In the genomic region with DNA sequence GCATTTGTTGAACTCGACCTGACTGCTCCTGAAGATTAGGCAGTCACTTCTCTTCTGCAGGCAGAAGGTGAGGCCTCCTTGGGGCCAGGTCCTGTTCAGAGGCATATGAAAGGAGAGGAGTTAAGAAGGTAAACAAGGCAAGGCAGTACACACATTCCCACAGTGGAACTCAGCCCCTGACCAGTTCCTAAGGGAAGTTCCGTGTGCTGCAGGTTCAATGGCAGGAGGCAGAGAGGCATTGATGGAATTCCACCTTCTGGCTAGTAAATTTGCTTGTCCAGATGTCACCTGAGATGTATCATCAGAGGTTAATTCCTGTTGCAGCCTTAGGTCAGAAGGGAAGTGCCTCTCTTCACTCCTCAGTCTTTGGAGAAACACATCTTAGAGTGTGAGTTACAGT, we compare ENCODE assay signal across 20 cellular contexts.
DNase-seq lines count a peak whose midpoint lies in the region; ATAC-seq and TF ChIP-seq lines count a peak whose summit lies in the region.
"Had no signal": no experiment of that assay in that cellular context is flagged by ENCODE, and none has a peak within 500 bp of the region (broad histone marks: within the 10 kb centered on the region; RNA-seq: fewer than 3 reads in every experiment).

No MANE protein-coding gene starts in this region.

- no peaks in the 10 kb centered on the region for H3K36me3 Mint-ChIP-seq in progenitor cell of endocrine pancreas (ENCODE audit: insufficient read depth)
- H3K36me3 Mint-ChIP-seq: CD4-positive, CD25-positive, alpha-beta regulatory T cell had no signal

- intact Hi-C loops in esophagus muscularis mucosa (cut with DNase I), result no loop called here

- no peak overlapping the region for H3K27ac ChIP-seq in esophagus muscularis mucosa (replicated peaks in 1 of 4)
- H3K27ac ChIP-seq: SJSA1 had no signal

- TF ChIP-seq CTCF in esophagus muscularis mucosa (IDR thresholded peaks at IDR 0.05), result no peak
- TF ChIP-seq CTCF in progenitor cell of endocrine pancreas (IDR thresholded peaks at IDR 0.05; ENCODE audit: unreplicated experiment), result no peak

- no peaks in the 10 kb centered on the region for H3K9me3 Mint-ChIP-seq in progenitor cell of endocrine pancreas (ENCODE audit: low read depth)

- DNase-seq in NCI-H69 (lab: John Stamatoyannopoulos, UW), result peak; percentile 45
- peak; percentile 84 for DNase-seq in esophagus muscularis mucosa (ENCODE audit: extremely low spot score)
- DNase-seq in left kidney (ENCODE audit: low read depth, low spot score), result peak; percentile 59
- no peak for DNase-seq in progenitor cell of endocrine pancreas (ENCODE audit: low spot score, unreplicated experiment)
- DNase-seq in H7, result no peak
- DNase-seq in SKM-1 (lab: John Stamatoyannopoulos, UW; ENCODE audit: unreplicated experiment), result no peak
- DNase-seq: CD4-positive, CD25-positive, alpha-beta regulatory T cell; COR-L47; DMS 273 treated with DMSO at 0.1 percent for 48 hours; GDM1; HFFc6; KBM-7; NCI-H1105; NCI-H2029 treated with DMSO at 0.1 percent for 48 hours; NCI-H345; NCI-H524; NCI-H82; OCI-M1 had no signal

- TF ChIP-seq POLR2A in esophagus muscularis mucosa (IDR thresholded peaks at IDR 0.05; ENCODE audit: low read depth), result no peak

- H3K27me3 Mint-ChIP-seq in progenitor cell of endocrine pancreas, result no peaks in the 10 kb centered on the region

- H3K36me3 ChIP-seq in esophagus muscularis mucosa (no peaks in the 10 kb centered on the region), H7 (replicated peaks; ENCODE audit: control insufficient read depth, insufficient read depth, low read length) (no peaks in the 10 kb centered on the region)
- H3K36me3 ChIP-seq: SJSA1 had no signal

- H3K4me3 ChIP-seq in esophagus muscularis mucosa (no peak overlapping the region), H7 (ENCODE audit: insufficient read depth, low read depth, low read length) (no peak overlapping the region)
- H3K4me3 ChIP-seq: SJSA1 had no signal

- 85% methylated on average over 2 of the region's 2 CpGs for WGBS in esophagus muscularis mucosa

- peaks cover 14% of the 10 kb centered on the region for H3K4me1 Mint-ChIP-seq in progenitor cell of endocrine pancreas (ENCODE audit: low read depth)
- H3K4me1 Mint-ChIP-seq: CD4-positive, CD25-positive, alpha-beta regulatory T cell had no signal

- H3K4me1 ChIP-seq in esophagus muscularis mucosa, result peaks cover 0 to 10% (median 2%) of the 10 kb centered on the region in 4 donors
- H3K4me1 ChIP-seq: SJSA1 had no signal

- H3K27ac Mint-ChIP-seq in progenitor cell of endocrine pancreas, result peak overlapping the region; percentile 32
- H3K27ac Mint-ChIP-seq: CD4-positive, CD25-positive, alpha-beta regulatory T cell; HFFc6 had no signal

- no peaks in the 10 kb centered on the region for H3K9me3 ChIP-seq in esophagus muscularis mucosa
- H3K9me3 ChIP-seq: SJSA1 had no signal

- no peak for ATAC-seq in HG02642 (IDR thresholded peaks at IDR 0.05; ENCODE audit: poor library complexity, unreplicated experiment)

- no peak overlapping the region for H3K4me3 Mint-ChIP-seq in progenitor cell of endocrine pancreas (ENCODE audit: low read depth)
- H3K4me3 Mint-ChIP-seq: CD4-positive, CD25-positive, alpha-beta regulatory T cell; HFFc6 had no signal

- TF ChIP-seq EP300 in esophagus muscularis mucosa (IDR thresholded peaks at IDR 0.05), result no peak

- H3K27me3 ChIP-seq in esophagus muscularis mucosa (no peaks in the 10 kb centered on the region), H7 (ENCODE audit: control insufficient read depth, insufficient read depth, low read length) (no peaks in the 10 kb centered on the region)
- H3K27me3 ChIP-seq: SJSA1 had no signal

Comparison
In these comparisons a context has a peak if more than half of its experiments do, and no peak if none do; other contexts are left out.
1. DNase-seq: peak in NCI-H69 (single experiment), esophagus muscularis mucosa (single experiment) and left kidney (single experiment); none in progenitor cell of endocrine pancreas (single experiment), H7 (single experiment) and SKM-1 (single experiment).